Comparison of ENCODE assay signal across 2 cellular contexts in the genomic region with DNA sequence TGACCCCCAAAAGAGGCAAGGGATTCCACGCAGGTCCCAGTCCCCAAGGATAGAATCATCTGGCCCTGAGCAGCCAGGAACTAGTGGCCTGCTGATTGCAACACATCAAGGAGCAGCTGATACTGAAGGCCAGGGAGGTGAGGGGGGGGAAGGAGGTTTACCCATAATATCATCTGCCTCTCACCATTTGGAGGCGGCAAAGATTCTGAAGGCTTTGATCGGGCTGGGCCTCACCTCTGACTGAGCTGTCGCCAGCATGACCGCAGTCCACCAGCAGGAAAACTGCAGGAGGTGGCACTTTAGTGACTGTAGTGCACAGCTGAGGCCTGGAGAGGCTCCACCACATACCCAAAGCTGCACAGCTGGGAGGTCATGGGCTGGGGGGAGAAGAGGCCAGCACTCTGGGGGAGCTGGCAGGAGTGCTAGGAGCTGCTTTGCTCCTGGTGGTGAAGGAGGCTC.
A peak's percentile ranks its signal among the peaks of the same experiment; 100 is the strongest.
TF ChIP-seq lines count a peak whose summit lies in the region.

No MANE protein-coding gene starts in this region.

TF ChIP-seq in A549, 52 proteins besides CTCF, POLR2A, EP300 and RAD21:
- TF ChIP-seq, protein P1, sequence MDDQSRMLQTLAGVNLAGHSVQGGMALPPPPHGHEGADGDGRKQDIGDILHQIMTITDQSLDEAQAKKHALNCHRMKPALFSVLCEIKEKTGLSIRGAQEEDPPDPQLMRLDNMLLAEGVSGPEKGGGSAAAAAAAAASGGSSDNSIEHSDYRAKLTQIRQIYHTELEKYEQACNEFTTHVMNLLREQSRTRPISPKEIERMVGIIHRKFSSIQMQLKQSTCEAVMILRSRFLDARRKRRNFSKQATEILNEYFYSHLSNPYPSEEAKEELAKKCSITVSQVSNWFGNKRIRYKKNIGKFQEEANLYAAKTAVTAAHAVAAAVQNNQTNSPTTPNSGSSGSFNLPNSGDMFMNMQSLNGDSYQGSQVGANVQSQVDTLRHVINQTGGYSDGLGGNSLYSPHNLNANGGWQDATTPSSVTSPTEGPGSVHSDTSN (IDR thresholded peaks at IDR 0.05), result no peak
- TF ChIP-seq CEBPB (IDR thresholded peaks at IDR 0.05), result peak; percentile 40 to 69; a peak in 2 of 4 replicates
- TF ChIP-seq RCOR1 (IDR thresholded peaks at IDR 0.05; ENCODE audit: low read depth, low read length), result no peak

TF ChIP-seq in IMR-90, 13 proteins besides CTCF, POLR2A, EP300 and RAD21:
- TF ChIP-seq, protein P2, sequence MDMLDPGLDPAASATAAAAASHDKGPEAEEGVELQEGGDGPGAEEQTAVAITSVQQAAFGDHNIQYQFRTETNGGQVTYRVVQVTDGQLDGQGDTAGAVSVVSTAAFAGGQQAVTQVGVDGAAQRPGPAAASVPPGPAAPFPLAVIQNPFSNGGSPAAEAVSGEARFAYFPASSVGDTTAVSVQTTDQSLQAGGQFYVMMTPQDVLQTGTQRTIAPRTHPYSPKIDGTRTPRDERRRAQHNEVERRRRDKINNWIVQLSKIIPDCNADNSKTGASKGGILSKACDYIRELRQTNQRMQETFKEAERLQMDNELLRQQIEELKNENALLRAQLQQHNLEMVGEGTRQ (IDR thresholded peaks at IDR 0.05; ENCODE audit: low read depth, low read length), result no peak
- TF ChIP-seq CEBPB (IDR thresholded peaks at IDR 0.05; ENCODE audit: low read depth, low read length) (peak; percentile 76), BHLHE40 (IDR thresholded peaks at IDR 0.05; ENCODE audit: low read depth, low read length) (no peak)
TF ChIP-seq in IMR-90: peak in this region for 1.
